In the genomic region with DNA sequence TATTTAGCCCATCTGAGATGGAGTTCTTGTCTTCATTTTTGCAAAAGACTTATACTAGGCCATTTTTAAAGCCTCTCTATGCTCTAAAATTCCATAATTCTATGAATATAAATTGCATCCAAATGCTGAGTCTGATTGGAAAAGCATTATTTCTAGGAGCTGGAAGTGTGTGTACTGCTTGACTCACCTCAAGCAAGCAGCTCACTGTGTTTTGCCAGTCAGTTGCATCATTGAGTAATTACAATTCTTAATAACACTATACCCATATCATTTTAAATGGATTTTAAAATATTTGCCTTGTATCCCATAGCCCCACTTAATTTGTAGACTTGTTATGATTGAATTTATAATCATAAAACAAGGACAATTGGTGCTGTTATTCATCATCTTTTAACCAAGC, we compare ENCODE assay signal across 22 cellular contexts.
DNase-seq lines count a peak whose midpoint lies in the region; ATAC-seq, FAIRE-seq and TF ChIP-seq lines count a peak whose summit lies in the region.
"Had no signal": no experiment of that assay in that cellular context is flagged by ENCODE, and none has a peak within 500 bp of the region (broad histone marks: within the 10 kb centered on the region; RNA-seq: fewer than 3 reads in every experiment).

No MANE protein-coding gene starts in this region.

- peak; percentile 58 for DNase-seq in AG10803 (ENCODE audit: low read depth)
- DNase-seq in LoVo (ENCODE audit: low spot score): peak; percentile 8
- DNase-seq in dedifferentiated amniotic fluid mesenchymal stem cell (ENCODE audit: extremely low spot score): peak; percentile 63
- no peak for DNase-seq in OCI-M2 (lab: John Stamatoyannopoulos, UW; ENCODE audit: unreplicated experiment)
- DNase-seq in G401 (ENCODE audit: low spot score): no peak
- no peak for DNase-seq in H54 (ENCODE audit: insufficient read length, low spot score)
- DNase-seq: 8988T; CD4-positive, alpha-beta T cell; DMS153; HFFc6; NCI-H1048; NCI-H1436 treated with DMSO at 0.1 percent for 48 hours; NCI-H2029; NCI-H345; NCI-H524 treated with DMSO at 0.1 percent for 48 hours; SIG-M5 had no signal

- TF ChIP-seq POLR2A in H54 (IDR thresholded peaks at IDR 0.05; ENCODE audit: low read depth, low read length): no peak

- peak; percentile 56 for FAIRE-seq in islet of Langerhans (lab: Jason Lieb, UNC)
- no peak for FAIRE-seq in H54 (lab: Jason Lieb, UNC)
- FAIRE-seq: GM12891, GM18507, H1 had no signal

- no peak for ATAC-seq in HG03025 (IDR thresholded peaks at IDR 0.05; ENCODE audit: low FRiP score, unreplicated experiment)
- ATAC-seq: SK-N-SH treated with all-trans-retinoic acid at 6 μM for 48 hours had no signal

- no peak overlapping the region for H3K4me3 ChIP-seq in AG10803 (ENCODE audit: low read length)

- no peak for TF ChIP-seq CTCF in AG10803 (conservative IDR thresholded peaks at IDR 0.05; ENCODE audit: low read length)

- in situ Hi-C loops in G401 (cut with HindIII; ENCODE audit: low sequenced_read_pairs): no loop called here

Comparison
In these comparisons a context has a peak if more than half of its experiments do, and no peak if none do; other contexts are left out.
1. DNase-seq: peak in AG10803 (single experiment), LoVo (single experiment) and dedifferentiated amniotic fluid mesenchymal stem cell (single experiment); none in OCI-M2 (single experiment), G401 (single experiment) and H54 (single experiment).